10 cellular contexts compared by ENCODE assay signal in genomic region chr5:78483809-78484521, GRCh38.
DNase-seq lines count a peak whose midpoint lies in the region; ATAC-seq and TF ChIP-seq lines count a peak whose summit lies in the region.
"Had no signal": no experiment of that assay in that cellular context is flagged by ENCODE, and none has a peak within 500 bp of the region (broad histone marks: within the 10 kb centered on the region; RNA-seq: fewer than 3 reads in every experiment).

No MANE protein-coding gene starts in this region.

- H3K4me1 ChIP-seq in right atrium auricular region, result peaks cover 0 to 35% of the 10 kb centered on the region in 2 donors
- H3K4me1 ChIP-seq in BE2C, result 0 out of 2 replicates have a peak, but pooled peaks cover 3% of the 10 kb centered on the region
- H3K4me1 ChIP-seq: psoas muscle had no signal

- DNase-seq in Right ventricle myocardium inferior (ENCODE audit: missing footprints), result no peak
- no peak for DNase-seq in right atrium auricular region (ENCODE audit: low spot score)
- peak; percentile 87 for DNase-seq in amniotic epithelial cell (ENCODE audit: low read depth)
- no peak for DNase-seq in natural killer cell treated with Interleukin-12 subunit alpha and Interleukin-12 subunit beta and Interleukin-15 and Interleukin-18, amount 100 ng/mL, for 72 hours (ENCODE audit: low spot score)
- no peak for DNase-seq in NCI-H510A (lab: John Stamatoyannopoulos, UW)
- no peak for DNase-seq in immature natural killer cell
- no peak for DNase-seq in BE2C

- no peaks in the 10 kb centered on the region for H3K36me3 Mint-ChIP-seq in natural killer cell treated with Interleukin-12 subunit alpha and Interleukin-12 subunit beta and Interleukin-15 and Interleukin-18, amount 100 ng/mL, for 72 hours
- H3K36me3 Mint-ChIP-seq in immature natural killer cell, result peaks cover 4 to 22% (median 6%) of the 10 kb centered on the region in 3 donors

- no peaks in the 10 kb centered on the region for H3K9me3 ChIP-seq in right atrium auricular region
- no peaks in the 10 kb centered on the region for H3K9me3 ChIP-seq in BE2C
- H3K9me3 ChIP-seq: psoas muscle had no signal

- H3K27ac ChIP-seq in right atrium auricular region, result peak overlapping the region in 1 of 2 donors; percentile 17
- H3K27ac ChIP-seq: C4-2B, psoas muscle had no signal

- no peaks in the 10 kb centered on the region for H3K27me3 Mint-ChIP-seq in natural killer cell treated with Interleukin-12 subunit alpha and Interleukin-12 subunit beta and Interleukin-15 and Interleukin-18, amount 100 ng/mL, for 72 hours
- peaks cover 0 to 2% (median 0%) of the 10 kb centered on the region in 3 donors for H3K27me3 Mint-ChIP-seq in immature natural killer cell (ENCODE audit: low read depth in 3 of 3)

- peak overlapping the region; percentile 58 to 71 for H3K27ac Mint-ChIP-seq in natural killer cell treated with Interleukin-12 subunit alpha and Interleukin-12 subunit beta and Interleukin-15 and Interleukin-18, amount 100 ng/mL, for 72 hours
- H3K27ac Mint-ChIP-seq in immature natural killer cell, result no peak overlapping the region

- TF ChIP-seq CTCF in right atrium auricular region (IDR thresholded peaks at IDR 0.05) (no peak), BE2C (IDR thresholded peaks at IDR 0.05; ENCODE audit: low read depth, low read length) (no peak)

- ATAC-seq in Right ventricle myocardium inferior (peak; percentile 70), HG03565 (IDR thresholded peaks at IDR 0.05; ENCODE audit: unreplicated experiment) (peak; percentile 84)
- ATAC-seq in natural killer cell treated with Interleukin-12 subunit alpha and Interleukin-12 subunit beta and Interleukin-15 and Interleukin-18, amount 100 ng/mL, for 72 hours, result peak; percentile 84 to 89

- peak overlapping the region; percentile 40 for H3K4me3 Mint-ChIP-seq in natural killer cell treated with Interleukin-12 subunit alpha and Interleukin-12 subunit beta and Interleukin-15 and Interleukin-18, amount 100 ng/mL, for 72 hours
- H3K4me3 Mint-ChIP-seq in immature natural killer cell, result no peak overlapping the region

- H3K4me3 ChIP-seq in right atrium auricular region (no peak overlapping the region), BE2C (ENCODE audit: low read depth, low read length) (no peak overlapping the region)
- H3K4me3 ChIP-seq: psoas muscle had no signal

- H3K9me3 Mint-ChIP-seq in natural killer cell treated with Interleukin-12 subunit alpha and Interleukin-12 subunit beta and Interleukin-15 and Interleukin-18, amount 100 ng/mL, for 72 hours, result no peaks in the 10 kb centered on the region
- H3K9me3 Mint-ChIP-seq in immature natural killer cell, result no peaks in the 10 kb centered on the region

- H3K4me1 Mint-ChIP-seq in natural killer cell treated with Interleukin-12 subunit alpha and Interleukin-12 subunit beta and Interleukin-15 and Interleukin-18, amount 100 ng/mL, for 72 hours (ENCODE audit: low read depth in 2 of 2), result peaks cover 10 to 16% of the 10 kb centered on the region in 2 donors
- H3K4me1 Mint-ChIP-seq in immature natural killer cell, result peaks cover 11 to 22% of the 10 kb centered on the region in 2 donors

- H3K27me3 ChIP-seq in right atrium auricular region (no peaks in the 10 kb centered on the region), BE2C (no peaks in the 10 kb centered on the region)

- intact Hi-C loops in Right ventricle myocardium inferior (cut with DNase I), result no loop called here

- H3K36me3 ChIP-seq in right atrium auricular region, result peaks cover 17% of the 10 kb centered on the region
- H3K36me3 ChIP-seq in BE2C, result peaks cover 23% of the 10 kb centered on the region

Comparison
In these comparisons a context has a peak if more than half of its experiments do, and no peak if none do; other contexts are left out.
1. H3K27ac Mint-ChIP-seq: peak in natural killer cell treated with Interleukin-12 subunit alpha and Interleukin-12 subunit beta and Interleukin-15 and Interleukin-18, amount 100 ng/mL, for 72 hours (2 of 2); none in immature natural killer cell (0 of 6).
2. Peak in every context shown above with its lines, with median percentiles within 50 percentile points of each other: ATAC-seq.